In the genomic region with DNA sequence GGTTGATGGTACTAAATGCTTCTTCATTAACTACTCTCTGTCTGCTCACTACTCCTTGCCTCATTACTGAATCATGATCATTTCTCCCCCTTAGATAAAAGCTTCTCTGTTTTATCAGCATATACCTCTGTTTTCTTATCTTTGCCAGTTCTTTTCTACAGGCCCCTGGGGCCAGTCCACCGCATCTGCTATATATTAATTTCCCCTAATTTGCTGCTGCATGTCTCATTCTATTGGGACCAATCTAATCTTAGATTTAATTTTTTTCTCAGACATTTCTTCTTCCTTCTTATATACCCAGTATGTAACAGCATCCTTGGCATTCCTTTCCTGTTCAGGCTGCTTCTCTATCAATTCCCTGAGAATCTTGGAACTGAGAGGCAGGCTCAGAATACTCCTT, we compare ENCODE assay signal across 20 cellular contexts. TPM values are rescaled to one million over a fixed set of nuclear protein-coding genes. Genes with fewer than 3 reads are reported as not detected.
DNase-seq lines count a peak whose midpoint lies in the region; ATAC-seq, FAIRE-seq and TF ChIP-seq lines count a peak whose summit lies in the region.
"Had no signal": no experiment of that assay in that cellular context is flagged by ENCODE, and none has a peak within 500 bp of the region (broad histone marks: within the 10 kb centered on the region; RNA-seq: fewer than 3 reads in every experiment).

No MANE protein-coding gene starts in this region.

- no peak overlapping the region for H4K91ac ChIP-seq in IMR-90 (ENCODE audit: insufficient read depth, low read depth, low read length)

- no peaks in the 10 kb centered on the region for H3K9me3 ChIP-seq in IMR-90 (ENCODE audit: control insufficient read depth, insufficient read depth, low read length)
- no peaks in the 10 kb centered on the region for H3K9me3 ChIP-seq in SK-N-SH
- H3K9me3 ChIP-seq in esophagus squamous epithelium, result no peaks in the 10 kb centered on the region

- H2AFZ ChIP-seq in IMR-90 (replicated peaks; ENCODE audit: low read length, poor library complexity) (no peak overlapping the region), SK-N-SH (ENCODE audit: low read depth) (no peak overlapping the region)

- no peaks in the 10 kb centered on the region for H3K9me2 ChIP-seq in SK-N-SH

- no TSS peak for BruUV-seq in IMR-90 (replicated peaks; lab: Mats Ljungman, UMichigan)

- in situ Hi-C loops in IMR-90 (cut with MboI; ENCODE audit: low sequenced_read_pairs) (no loop called here), brain microvascular endothelial cell (cut with HindIII; ENCODE audit: low pct_ligation_motif_present, low sequenced_read_pairs) (no loop called here)

- H4K20me1 ChIP-seq in IMR-90 (ENCODE audit: insufficient read depth, low read length) (no peaks in the 10 kb centered on the region), SK-N-SH (ENCODE audit: insufficient read depth) (no peaks in the 10 kb centered on the region)

- H3F3A ChIP-seq in SK-N-SH (replicated peaks; ENCODE audit: insufficient read depth), result no peaks in the 10 kb centered on the region

- H3K4me1 ChIP-seq in IMR-90 (ENCODE audit: control insufficient read depth, insufficient read depth, low read length), result peaks cover 2% of the 10 kb centered on the region; the same call in 1 of the 2 replicates
- H3K4me1 ChIP-seq in SK-N-SH (ENCODE audit: control insufficient read depth in 1 of 2, insufficient read depth in 2 of 2, low read depth in 1 of 2, low read length in 1 of 2), result no peaks in the 10 kb centered on the region; a peak in 1 of 4 replicates
- peaks cover 0 to 24% (median 4%) of the 10 kb centered on the region in 3 donors for H3K4me1 ChIP-seq in esophagus squamous epithelium

- H3K56ac ChIP-seq in IMR-90 (ENCODE audit: extremely low read depth, insufficient read depth, low read length), result no peak overlapping the region

- no peak overlapping the region for H3K4me3 ChIP-seq in IMR-90 (ENCODE audit: insufficient read depth, low read depth, low read length)
- H3K4me3 ChIP-seq in SK-N-SH (ENCODE audit: low read depth in 2 of 2, low read length in 1 of 2), result no peak overlapping the region
- H3K4me3 ChIP-seq in esophagus squamous epithelium, result no peak overlapping the region
- no peak overlapping the region for H3K4me3 ChIP-seq in brain microvascular endothelial cell (ENCODE audit: low read depth, low read length)

- peak overlapping the region; percentile 55 for H2BK5ac ChIP-seq in IMR-90 (ENCODE audit: low read depth, low read length, poor library complexity, severe bottlenecking)

- no peak overlapping the region for H3K27ac ChIP-seq in IMR-90 (ENCODE audit: insufficient read depth, low read length)
- 0 out of 4 replicates have a peak overlapping the region, but pooled peaks of 1 of the 2 experiments have one; percentile 6 for H3K27ac ChIP-seq in SK-N-SH (ENCODE audit: low read depth in 2 of 2, low read length in 1 of 2)
- H3K27ac ChIP-seq in esophagus squamous epithelium, result no peak overlapping the region
- no peak overlapping the region for H3K27ac ChIP-seq in brain microvascular endothelial cell
- H3K27ac ChIP-seq: C4-2B, KMS-11 had no signal

- intact Hi-C loops in IMR-90 (cut with micrococcal nuclease), result loop anchor here (5.0 kb wide), 1 partner anchor 37 kb away; no protein-coding TSS in a partner anchor
- intact Hi-C loops in esophagus squamous epithelium (cut with DNase I), result no loop called here

- peak; percentile 56 for DNase-seq in EH (ENCODE audit: low read depth)
- DNase-seq in IMR-90, result no peak
- DNase-seq in SK-N-SH, result peak; percentile 44
- peak; percentile 37 for DNase-seq in foreskin melanocyte
- DNase-seq in D721Med (ENCODE audit: insufficient read length, low spot score), result no peak
- DNase-seq in esophagus squamous epithelium (lab: John Stamatoyannopoulos, UW), result no peak
- no peak for DNase-seq in activated CD4-positive, alpha-beta T cell treated with anti-CD3 and anti-CD28 coated beads for 1 hour
- no peak for DNase-seq in brain microvascular endothelial cell
- DNase-seq: ACHN; Calu3; CD4-positive, alpha-beta memory T cell; DMS 273 treated with DMSO at 0.1 percent for 48 hours; GDM1; H9 had no signal

- CTCF ChIA-PET in IMR-90 (lab: Yijun Ruan, JAX) (no interaction called here), SK-N-SH (lab: Yijun Ruan, JAX) (interaction anchor here (1.3 kb wide), 1 partner anchor 9 kb away, joined by 3 read pairs; no protein-coding TSS in a partner anchor)

- FAIRE-seq in D721Med (lab: Jason Lieb, UNC), result no peak
- FAIRE-seq: GM12892, GM18507, H1 had no signal

- H2AK5ac ChIP-seq in IMR-90 (ENCODE audit: low read depth, low read length), result no peak overlapping the region

- H3K9ac ChIP-seq in IMR-90 (ENCODE audit: low read depth, low read length) (no peak overlapping the region), SK-N-SH (no peak overlapping the region)
- H3K9ac ChIP-seq: KMS-11 had no signal

- H3K14ac ChIP-seq in IMR-90 (replicated peaks; ENCODE audit: low read depth, low read length), result no peak overlapping the region

- TF ChIP-seq POLR2A in IMR-90 (IDR thresholded peaks at IDR 0.05; ENCODE audit: low read depth, low read length), result no peak
- TF ChIP-seq POLR2A in esophagus squamous epithelium (IDR thresholded peaks at IDR 0.05), result no peak

- H4K8ac ChIP-seq in IMR-90 (ENCODE audit: low read depth in 2 of 2, low read length in 2 of 2), result no peak overlapping the region

- H2BK120ac ChIP-seq in IMR-90 (ENCODE audit: low read depth, low read length), result no peak overlapping the region

- no peak overlapping the region for H3K4ac ChIP-seq in IMR-90 (ENCODE audit: low read depth, low read length)

- H4K5ac ChIP-seq in IMR-90 (ENCODE audit: low read depth, low read length), result no peak overlapping the region

- POLR2A ChIA-PET in IMR-90 (lab: Charles Lee; ENCODE audit: unreplicated experiment) (no interaction called here), SK-N-SH (lab: Yijun Ruan, JAX) (interaction anchor here (1.1 kb wide), 1 partner anchor 41 kb away, joined by 3 read pairs; no protein-coding TSS in a partner anchor)

- no peaks in the 10 kb centered on the region for H3K9me1 ChIP-seq in IMR-90 (ENCODE audit: insufficient read depth, low read length)

- H3K18ac ChIP-seq in IMR-90 (ENCODE audit: low read depth, low read length), result peak overlapping the region; percentile 37; the same call in 1 of the 2 replicates

- H3K4me2 ChIP-seq in IMR-90 (ENCODE audit: low read depth, low read length), result no peak overlapping the region; the same call in 1 of the 2 replicates
- H3K4me2 ChIP-seq in SK-N-SH, result no peak overlapping the region
- H3K4me2 ChIP-seq: KMS-11 had no signal

- H3K27me3 ChIP-seq in IMR-90 (ENCODE audit: control insufficient read depth, insufficient read depth, low read length) (no peaks in the 10 kb centered on the region), SK-N-SH (ENCODE audit: insufficient read depth) (no peaks in the 10 kb centered on the region), esophagus squamous epithelium (no peaks in the 10 kb centered on the region), brain microvascular endothelial cell (replicated peaks) (no peaks in the 10 kb centered on the region)

- no peak overlapping the region for H2BK20ac ChIP-seq in IMR-90 (ENCODE audit: low read depth, low read length)

- H3K79me1 ChIP-seq in IMR-90 (ENCODE audit: low read depth in 1 of 2, low read length in 2 of 2), result 0 out of 4 replicates have a peak, but pooled peaks cover 0 to 3% of the 10 kb centered on the region in 2 experiments

- H3K36me3 ChIP-seq in IMR-90 (ENCODE audit: control insufficient read depth, insufficient read depth, low read length) (no peaks in the 10 kb centered on the region), SK-N-SH (replicated peaks in 1 of 2; ENCODE audit: control insufficient read depth in 1 of 2, insufficient read depth in 2 of 2, low read length in 1 of 2) (no peaks in the 10 kb centered on the region), esophagus squamous epithelium (no peaks in the 10 kb centered on the region), brain microvascular endothelial cell (replicated peaks) (no peaks in the 10 kb centered on the region)

- TF ChIP-seq RAD21 in IMR-90 (IDR thresholded peaks at IDR 0.05; ENCODE audit: low read length) (no peak), SK-N-SH (IDR thresholded peaks at IDR 0.05; ENCODE audit: low read length) (no peak; the same call in 1 of the 2 replicates)

- H2BK15ac ChIP-seq in IMR-90 (ENCODE audit: low read depth, low read length), result no peak overlapping the region

- TF ChIP-seq CTCF in IMR-90 (conservative IDR thresholded peaks at IDR 0.05; ENCODE audit: low read depth, low read length), result no peak
- TF ChIP-seq CTCF in SK-N-SH (IDR thresholded peaks at IDR 0.05), result no peak
- no peak for TF ChIP-seq CTCF in D721Med (IDR thresholded peaks at IDR 0.05; ENCODE audit: insufficient read depth, missing control alignments)
- no peak for TF ChIP-seq CTCF in esophagus squamous epithelium (IDR thresholded peaks at IDR 0.05)
- no peak for TF ChIP-seq CTCF in brain microvascular endothelial cell (IDR thresholded peaks at IDR 0.05; ENCODE audit: low read depth, low read length, missing control alignments)

- WGBS in IMR-90 (ENCODE audit: extremely low coverage in 2 of 2, insufficient read length in 1 of 2), 2 experiments, result no CpG with 5 or more reads among the region's 1 CpG
- WGBS in SK-N-SH (ENCODE audit: low lambda C conversion rate), result 12% methylated on average over 1 of the region's 1 CpG
- WGBS in esophagus squamous epithelium, 2 donors, result 87 to 92% methylated on average over 1 of the region's 1 CpG

- no peak overlapping the region for H2AK9ac ChIP-seq in IMR-90 (replicated peaks; ENCODE audit: low read depth, low read length, poor library complexity)

- no peaks in the 10 kb centered on the region for H3K79me2 ChIP-seq in SK-N-SH (ENCODE audit: insufficient read depth)

- H3K23ac ChIP-seq in IMR-90 (ENCODE audit: low read depth, low read length), result no peak overlapping the region

- peak; percentile 38; the same call in 1 of the 2 replicates for ATAC-seq in IMR-90 (ENCODE audit: low read depth)

- dilution Hi-C loops in IMR-90 (cut with HindIII; ENCODE audit: low sequenced_read_pairs, unreplicated experiment), result no loop called here

- peak in 1 of 2 experiments; percentile 93; a peak in 2 of 4 replicates for TF ChIP-seq EP300 in SK-N-SH (IDR thresholded peaks at IDR 0.05; ENCODE audit: borderline replicate concordance in 1 of 2, low read depth in 1 of 2, low read length in 1 of 2)

TF ChIP-seq in IMR-90, 13 proteins besides CTCF, POLR2A, EP300 and RAD21 (continues in another document):
- no peak for TF ChIP-seq MAFK (IDR thresholded peaks at IDR 0.05; ENCODE audit: low read depth, low read length)
- no peak for TF ChIP-seq NFE2L2 (IDR thresholded peaks at IDR 0.05; ENCODE audit: low read depth, low read length)

TF ChIP-seq in SK-N-SH, 30 proteins besides CTCF, POLR2A, EP300 and RAD21 (continues in another document):
- TF ChIP-seq TCF12 (IDR thresholded peaks at IDR 0.05), result peak; percentile 43
- peak; percentile 45 for TF ChIP-seq CHD2 (IDR thresholded peaks at IDR 0.05; ENCODE audit: low read length, partially characterized antibody)

RNA-seq across cellular contexts. Expression of a gene that starts 51.2 kb away (rescaled TPM):
- total RNA-seq in IMR-90 (2012; rRNA removed), result 15.2 and 15.8 TPM in 2 replicates
- 5.6 and 8.2 TPM in 2 replicates for polyA plus RNA-seq in IMR-90 (2012; rRNA removed)
- 1.3 and 2.2 TPM in 2 replicates for polyA plus RNA-seq in IMR-90 (2012; cell fraction: cytosol; rRNA removed)
- polyA plus RNA-seq in IMR-90 (2012; cell fraction: nucleus; rRNA removed; ENCODE audit: low replicate concordance), result 2.8 and 27.3 TPM in 2 replicates
- 0.26 and 0.30 TPM in 2 replicates for polyA plus RNA-seq in SK-N-SH (2012; rRNA removed)
- polyA plus RNA-seq in SK-N-SH (2012; cell fraction: cytosol; rRNA removed), result 0.28 and 0.54 TPM in 2 replicates
- 0.45 and 0.75 TPM in 2 replicates for polyA plus RNA-seq in SK-N-SH (2012; cell fraction: nucleus; rRNA removed)
- total RNA-seq in esophagus squamous epithelium, result under 1 TPM in 1 of 4 donors, not detected in 3; 0.19 TPM
- total RNA-seq: CD4-positive, alpha-beta memory T cell; HT-29 had no signal
- polyA plus RNA-seq: CD4-positive, alpha-beta memory T cell had no signal

Comparison
In these comparisons a context has a peak if more than half of its experiments do, and no peak if none do; other contexts are left out.
1. DNase-seq: peak in EH (single experiment), SK-N-SH (single experiment) and foreskin melanocyte (single experiment); none in IMR-90 (single experiment), D721Med (single experiment), esophagus squamous epithelium (single experiment), activated CD4-positive, alpha-beta T cell treated with anti-CD3 and anti-CD28 coated beads for 1 hour (single experiment) and brain microvascular endothelial cell (single experiment).
2. RNA of a gene that starts 51.2 kb away (total RNA-seq): 15.2 to 15.8 TPM in IMR-90; 0.19 TPM in esophagus squamous epithelium; every median in the first group is over 10 times any median in the second.